Comparison of ENCODE assay signal across 9 cellular contexts in genomic region chr2:178292586-178292985, GRCh38.
"Had no signal": no experiment of that assay in that cellular context is flagged by ENCODE, and none has a peak within 500 bp of the region (broad histone marks: within the 10 kb centered on the region; RNA-seq: fewer than 3 reads in every experiment).

No MANE protein-coding gene starts in this region.

- H3K4me3 ChIP-seq: GM23248, HAP-1 had no signal

- H3K27ac ChIP-seq: GM23248, HL-60 had no signal

- ATAC-seq: HCT116, HepG2 had no signal

- H3K27ac Mint-ChIP-seq: HFFc6, IgD-negative memory B cell had no signal

- H3K9me3 ChIP-seq: HAP-1 had no signal

- H3K9me3 Mint-ChIP-seq: HFFc6, IgD-negative memory B cell had no signal

- DNase-seq: GM23248, GOT3, H7, HFFc6 had no signal

- H3K36me3 ChIP-seq: HAP-1 had no signal

- H3K9ac ChIP-seq: GM23248 had no signal

- H3K4me3 Mint-ChIP-seq: HFFc6, IgD-negative memory B cell had no signal

- H3K4me1 ChIP-seq: HAP-1 had no signal

- H3K4me1 Mint-ChIP-seq: IgD-negative memory B cell had no signal

- H2AFZ ChIP-seq: GM23248 had no signal

- FAIRE-seq: HepG2 had no signal

- H3K36me3 Mint-ChIP-seq: IgD-negative memory B cell had no signal
